In genomic region chr20:24033560-24033959, GRCh38 we compare ENCODE assay signal across 18 cellular contexts. TPM values are rescaled to one million over a fixed set of nuclear protein-coding genes. Genes with fewer than 3 reads are reported as not detected.
"Had no signal": no experiment of that assay in that cellular context is flagged by ENCODE, and none has a peak within 500 bp of the region (broad histone marks: within the 10 kb centered on the region; RNA-seq: fewer than 3 reads in every experiment).

No MANE protein-coding gene starts in this region.

- H3K4me3 Mint-ChIP-seq: activated naive CD4-positive, alpha-beta T cell treated with anti-CD3 and anti-CD28 coated beads, Interleukin-2, amount 50 U/mL, for 24 hours; mesothelial cell of epicardium; T-helper 17 cell had no signal

- H3K27ac Mint-ChIP-seq: mesothelial cell of epicardium had no signal

- H3K27me3 Mint-ChIP-seq: activated naive CD4-positive, alpha-beta T cell treated with anti-CD3 and anti-CD28 coated beads, Interleukin-2, amount 50 U/mL, for 24 hours; T-helper 17 cell had no signal

- DNase-seq: anterior cingulate cortex, dorsolateral prefrontal cortex, glutamatergic neuron, left cardiac atrium, lower lobe of right lung, right cardiac atrium, small intestine, T-helper 17 cell, transverse colon had no signal

- H3K36me3 Mint-ChIP-seq: mesothelial cell of epicardium had no signal

- ATAC-seq: left cardiac atrium, lower lobe of right lung, right cardiac atrium, T-helper 17 cell had no signal

- H3K9me3 Mint-ChIP-seq: mesothelial cell of epicardium had no signal

RNA-seq across cellular contexts. Expression of gene GGTLC1, which starts 45.0 kb away (rescaled TPM):
- total RNA-seq: activated CD8-positive, alpha-beta memory T cell treated with anti-CD3 and anti-CD28 coated beads for 36 hours; breast epithelium; chondrocyte; dorsolateral prefrontal cortex; esophagus muscularis mucosa; fibroblast of villous mesenchyme; left cardiac atrium; mesothelial cell of epicardium; myocyte; posterior vena cava; right cardiac atrium; T-helper 17 cell; transverse colon had no signal
